Comparison of ENCODE assay signal across 1 cellular context in genomic region chr9:127493592-127494303, GRCh38.
TF ChIP-seq lines count a peak whose summit lies in the region.

No MANE protein-coding gene starts in this region.

TF ChIP-seq in IMR-90, 13 proteins besides CTCF, POLR2A, EP300 and RAD21:
- TF ChIP-seq RFX5 (IDR thresholded peaks at IDR 0.05; ENCODE audit: low read depth, low read length), result no peak
- no peak for TF ChIP-seq MXI1 (IDR thresholded peaks at IDR 0.05; ENCODE audit: borderline replicate concordance, low read depth, low read length)
- no peak for TF ChIP-seq BHLHE40 (IDR thresholded peaks at IDR 0.05; ENCODE audit: low read depth, low read length)
- TF ChIP-seq SMC3 (IDR thresholded peaks at IDR 0.05; ENCODE audit: low read depth, low read length), result no peak
- TF ChIP-seq RCOR1 (IDR thresholded peaks at IDR 0.05; ENCODE audit: insufficient replicate concordance, low read length), result no peak
- TF ChIP-seq CEBPB (IDR thresholded peaks at IDR 0.05; ENCODE audit: low read depth, low read length), result no peak
- TF ChIP-seq CHD1 (IDR thresholded peaks at IDR 0.05; ENCODE audit: low read depth, low read length), result no peak
- TF ChIP-seq, protein P1, sequence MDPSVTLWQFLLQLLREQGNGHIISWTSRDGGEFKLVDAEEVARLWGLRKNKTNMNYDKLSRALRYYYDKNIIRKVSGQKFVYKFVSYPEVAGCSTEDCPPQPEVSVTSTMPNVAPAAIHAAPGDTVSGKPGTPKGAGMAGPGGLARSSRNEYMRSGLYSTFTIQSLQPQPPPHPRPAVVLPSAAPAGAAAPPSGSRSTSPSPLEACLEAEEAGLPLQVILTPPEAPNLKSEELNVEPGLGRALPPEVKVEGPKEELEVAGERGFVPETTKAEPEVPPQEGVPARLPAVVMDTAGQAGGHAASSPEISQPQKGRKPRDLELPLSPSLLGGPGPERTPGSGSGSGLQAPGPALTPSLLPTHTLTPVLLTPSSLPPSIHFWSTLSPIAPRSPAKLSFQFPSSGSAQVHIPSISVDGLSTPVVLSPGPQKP (IDR thresholded peaks at IDR 0.05; ENCODE audit: borderline replicate concordance, low read depth, low read length), result no peak
- no peak for TF ChIP-seq MAZ (IDR thresholded peaks at IDR 0.05; ENCODE audit: borderline replicate concordance, low read depth, low read length)
- no peak for TF ChIP-seq NFE2L2 (IDR thresholded peaks at IDR 0.05; ENCODE audit: low read depth, low read length)
- TF ChIP-seq FOS (IDR thresholded peaks at IDR 0.05; ENCODE audit: low read depth, low read length), result no peak
- TF ChIP-seq, protein P2, sequence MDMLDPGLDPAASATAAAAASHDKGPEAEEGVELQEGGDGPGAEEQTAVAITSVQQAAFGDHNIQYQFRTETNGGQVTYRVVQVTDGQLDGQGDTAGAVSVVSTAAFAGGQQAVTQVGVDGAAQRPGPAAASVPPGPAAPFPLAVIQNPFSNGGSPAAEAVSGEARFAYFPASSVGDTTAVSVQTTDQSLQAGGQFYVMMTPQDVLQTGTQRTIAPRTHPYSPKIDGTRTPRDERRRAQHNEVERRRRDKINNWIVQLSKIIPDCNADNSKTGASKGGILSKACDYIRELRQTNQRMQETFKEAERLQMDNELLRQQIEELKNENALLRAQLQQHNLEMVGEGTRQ (IDR thresholded peaks at IDR 0.05; ENCODE audit: low read depth, low read length), result no peak
- TF ChIP-seq MAFK (IDR thresholded peaks at IDR 0.05; ENCODE audit: low read depth, low read length), result no peak
